In the genomic region with DNA sequence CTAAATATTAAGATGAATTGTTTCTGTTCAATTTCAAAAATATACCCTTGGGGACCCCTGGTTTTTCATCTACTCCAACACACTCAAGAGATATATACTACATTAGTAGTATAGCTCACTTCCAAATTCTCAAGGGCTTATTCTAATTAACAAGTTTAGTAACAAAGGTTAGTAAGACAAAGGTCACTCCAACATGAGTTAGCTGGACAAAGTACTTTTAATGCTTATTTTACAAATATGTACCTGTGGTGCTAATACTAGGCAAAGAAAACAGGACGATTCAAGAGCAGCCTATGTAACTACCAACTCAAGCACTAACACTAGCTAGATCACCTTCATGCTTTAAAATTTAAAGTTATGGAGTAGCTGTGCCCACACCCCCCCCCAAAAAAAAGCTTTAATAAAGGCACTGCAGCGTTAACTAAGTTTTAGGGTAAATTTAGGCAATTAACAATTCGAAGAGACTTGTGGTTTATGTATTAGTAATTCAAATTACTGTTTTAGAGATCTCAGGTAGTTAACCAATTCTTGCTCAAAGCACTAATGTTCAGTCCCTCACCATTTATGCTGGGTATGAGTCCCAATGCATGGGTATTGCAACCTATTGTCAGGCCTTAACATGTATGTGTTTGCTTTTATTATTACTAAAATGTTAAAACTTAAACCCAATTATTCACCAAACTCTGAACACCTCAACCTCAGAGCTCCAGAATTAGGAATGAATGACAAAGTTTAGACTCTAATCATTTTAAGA, we compare ENCODE assay signal across 17 cellular contexts. TPM values are rescaled to one million over a fixed set of nuclear protein-coding genes. Genes with fewer than 3 reads are reported as not detected.
DNase-seq lines count a peak whose midpoint lies in the region; ATAC-seq and TF ChIP-seq lines count a peak whose summit lies in the region.
"Had no signal": no experiment of that assay in that cellular context is flagged by ENCODE, and none has a peak within 500 bp of the region (broad histone marks: within the 10 kb centered on the region; RNA-seq: fewer than 3 reads in every experiment).

No MANE protein-coding gene starts in this region.

- no peak for ATAC-seq in CD4-positive, CD25-positive, alpha-beta regulatory T cell (ENCODE audit: low read depth in 2 of 2)
- no peak for ATAC-seq in activated CD8-positive, alpha-beta T cell treated with anti-CD3 and anti-CD28 coated beads, Interleukin-2, amount 10 ng/mL, durations not matched to agents 7 days and 5 days
- ATAC-seq in GM18868 (IDR thresholded peaks at IDR 0.05; ENCODE audit: unreplicated experiment) = no peak
- no peak for ATAC-seq in GM18861 (IDR thresholded peaks at IDR 0.05; ENCODE audit: unreplicated experiment)

- H3K9me3 Mint-ChIP-seq in CD4-positive, CD25-positive, alpha-beta regulatory T cell = no peaks in the 10 kb centered on the region
- H3K9me3 Mint-ChIP-seq in CD8-positive, alpha-beta memory T cell = no peaks in the 10 kb centered on the region
- no peaks in the 10 kb centered on the region for H3K9me3 Mint-ChIP-seq in activated CD8-positive, alpha-beta T cell treated with anti-CD3 and anti-CD28 coated beads, Interleukin-2, amount 10 ng/mL, durations not matched to agents 7 days and 5 days (ENCODE audit: insufficient read depth)

- peaks cover 48% of the 10 kb centered on the region for H3K36me3 Mint-ChIP-seq in CD4-positive, CD25-positive, alpha-beta regulatory T cell
- H3K36me3 Mint-ChIP-seq in CD8-positive, alpha-beta memory T cell = peaks cover 4 to 96% (median 20%) of the 10 kb centered on the region in 3 donors
- peaks cover 81% of the 10 kb centered on the region for H3K36me3 Mint-ChIP-seq in activated CD8-positive, alpha-beta T cell treated with anti-CD3 and anti-CD28 coated beads, Interleukin-2, amount 10 ng/mL, durations not matched to agents 7 days and 5 days (ENCODE audit: low read depth)

- no peaks in the 10 kb centered on the region for H3K27me3 ChIP-seq in CD4-positive, CD25-positive, alpha-beta regulatory T cell (ENCODE audit: control insufficient read depth, insufficient read depth, low read length)
- H3K27me3 ChIP-seq in CD8-positive, alpha-beta memory T cell (ENCODE audit: insufficient read depth, low read length, poor library complexity, severe bottlenecking) = no peaks in the 10 kb centered on the region
- H3K27me3 ChIP-seq in liver (ENCODE audit: control insufficient read depth in 4 of 4, insufficient read depth in 4 of 4, low read length in 3 of 4) = no peaks in the 10 kb centered on the region
- no peaks in the 10 kb centered on the region for H3K27me3 ChIP-seq in dorsolateral prefrontal cortex
- H3K27me3 ChIP-seq: BLaER1, upper lobe of left lung had no signal

- 59% methylated on average over 3 of the region's 3 CpGs for WGBS in liver

- H3K27ac Mint-ChIP-seq in CD4-positive, CD25-positive, alpha-beta regulatory T cell = peak overlapping the region; percentile 15 to 51 (median 45)
- H3K27ac Mint-ChIP-seq in CD8-positive, alpha-beta memory T cell = peak overlapping the region in 6 of 8 donors; percentile 51 to 90 (median 59)
- peak overlapping the region; percentile 63 for H3K27ac Mint-ChIP-seq in activated CD8-positive, alpha-beta T cell treated with anti-CD3 and anti-CD28 coated beads, Interleukin-2, amount 10 ng/mL, durations not matched to agents 7 days and 5 days

- H3K4me1 ChIP-seq in CD4-positive, CD25-positive, alpha-beta regulatory T cell (ENCODE audit: control insufficient read depth, insufficient read depth, low read length, poor library complexity, severe bottlenecking) = peaks cover 32% of the 10 kb centered on the region
- peaks cover 38% of the 10 kb centered on the region for H3K4me1 ChIP-seq in CD8-positive, alpha-beta memory T cell (ENCODE audit: insufficient read depth, low read length)
- H3K4me1 ChIP-seq in liver (ENCODE audit: control insufficient read depth in 4 of 4, insufficient read depth in 4 of 4, low read length in 3 of 4) = peaks cover 6 to 35% (median 14%) of the 10 kb centered on the region in 4 donors

- no peak for DNase-seq in CD4-positive, CD25-positive, alpha-beta regulatory T cell
- no peak for DNase-seq in CD8-positive, alpha-beta memory T cell
- no peak for DNase-seq in activated CD8-positive, alpha-beta T cell treated with anti-CD3 and anti-CD28 coated beads, Interleukin-2, amount 10 ng/mL, durations not matched to agents 7 days and 5 days
- DNase-seq in SKM-1 treated with dmso at 0.1 percent for 144 hours (lab: John Stamatoyannopoulos, UW; ENCODE audit: unreplicated experiment) (no peak), dorsolateral prefrontal cortex (no peak)
- DNase-seq: activated CD4-positive, CD25-positive, alpha-beta regulatory T cell treated with anti-CD3 and anti-CD28 coated beads, Interleukin-2, amount 50 U/mL, for 72 hours; DND-41; Kasumi-1; NCI-H1436 treated with DMSO at 0.1 percent for 48 hours; NK-92 treated with Interleukin-12 subunit alpha and Interleukin-12 subunit beta, amount 100 ng/mL, for 24 hours; stimulated activated naive CD4-positive, alpha-beta T cell; upper lobe of left lung had no signal

- H3K27ac ChIP-seq in CD4-positive, CD25-positive, alpha-beta regulatory T cell (ENCODE audit: insufficient read depth, low read length, poor library complexity, severe bottlenecking) = peak overlapping the region; percentile 3
- no peak overlapping the region for H3K27ac ChIP-seq in CD8-positive, alpha-beta memory T cell (ENCODE audit: low read depth, low read length)
- H3K27ac ChIP-seq in liver (ENCODE audit: low read depth in 1 of 2, low read length in 2 of 2) (peak overlapping the region in 1 of 2 donors; percentile 2), dorsolateral prefrontal cortex (no peak overlapping the region)
- H3K27ac ChIP-seq: BLaER1, RWPE1, upper lobe of left lung had no signal

- peak overlapping the region in 1 of 4 donors; percentile 38 for H3K4me3 Mint-ChIP-seq in CD4-positive, CD25-positive, alpha-beta regulatory T cell
- H3K4me3 Mint-ChIP-seq in CD8-positive, alpha-beta memory T cell = no peak overlapping the region
- H3K4me3 Mint-ChIP-seq in activated CD8-positive, alpha-beta T cell treated with anti-CD3 and anti-CD28 coated beads, Interleukin-2, amount 10 ng/mL, durations not matched to agents 7 days and 5 days = no peak overlapping the region

- intact Hi-C loops in dorsolateral prefrontal cortex (cut with DNase I) = no loop called here

- CTCF ChIA-PET in CD8-positive, alpha-beta memory T cell (lab: Charles Lee) = interaction anchor here (0.7 to 2.8 kb wide), 6 partner anchors 9 to 191 kb away, joined by 3 to 7 read pairs (median 4); a partner anchor contains a TSS
- CTCF ChIA-PET in activated CD8-positive, alpha-beta T cell treated with anti-CD3 and anti-CD28 coated beads, Interleukin-2, amount 10 ng/mL, durations not matched to agents 7 days and 5 days (lab: Charles Lee) = interaction anchor here (0.8 to 2.0 kb wide), 5 partner anchors 9 to 192 kb away, joined by 4 to 7 read pairs (median 6); no protein-coding TSS in a partner anchor

- POLR2A ChIA-PET in CD8-positive, alpha-beta memory T cell (lab: Charles Lee) = interaction anchor here (0.6 to 5.2 kb wide), 5 partner anchors 9 to 16 kb away, joined by 3 to 35 read pairs (median 3); a partner anchor contains a TSS
- POLR2A ChIA-PET in activated CD8-positive, alpha-beta T cell treated with anti-CD3 and anti-CD28 coated beads, Interleukin-2, amount 10 ng/mL, durations not matched to agents 7 days and 5 days (lab: Charles Lee) = interaction anchor here (1.8 to 11.3 kb wide), 3 partner anchors 9 to 13 kb away, joined by 5 to 163 read pairs (median 13); a partner anchor contains a TSS

- no peak for TF ChIP-seq RAD21 in liver (IDR thresholded peaks at IDR 0.05)

- H3K36me3 ChIP-seq in CD4-positive, CD25-positive, alpha-beta regulatory T cell (ENCODE audit: control insufficient read depth, insufficient read depth, low read length) = peaks cover 78% of the 10 kb centered on the region
- H3K36me3 ChIP-seq in CD8-positive, alpha-beta memory T cell (ENCODE audit: insufficient read depth, low read length) = peaks cover 37% of the 10 kb centered on the region
- H3K36me3 ChIP-seq in liver (ENCODE audit: control insufficient read depth in 4 of 4, insufficient read depth in 3 of 4, low read depth in 1 of 4, low read length in 3 of 4) = peaks cover 4 to 54% (median 40%) of the 10 kb centered on the region in 4 donors

- H3K4me1 Mint-ChIP-seq in CD4-positive, CD25-positive, alpha-beta regulatory T cell = peaks cover 50 to 83% (median 72%) of the 10 kb centered on the region in 4 donors
- peaks cover 59 to 91% (median 81%) of the 10 kb centered on the region in 3 donors for H3K4me1 Mint-ChIP-seq in CD8-positive, alpha-beta memory T cell
- peaks cover 68% of the 10 kb centered on the region for H3K4me1 Mint-ChIP-seq in activated CD8-positive, alpha-beta T cell treated with anti-CD3 and anti-CD28 coated beads, Interleukin-2, amount 10 ng/mL, durations not matched to agents 7 days and 5 days (ENCODE audit: low read depth)

- no peak overlapping the region for H3K4me3 ChIP-seq in CD4-positive, CD25-positive, alpha-beta regulatory T cell (ENCODE audit: low read depth, low read length)
- no peak overlapping the region for H3K4me3 ChIP-seq in CD8-positive, alpha-beta memory T cell (ENCODE audit: low read length)
- H3K4me3 ChIP-seq in liver (ENCODE audit: low read depth in 1 of 3, low read length in 3 of 3) = no peak overlapping the region
- no peak overlapping the region for H3K4me3 ChIP-seq in dorsolateral prefrontal cortex
- H3K4me3 ChIP-seq: BLaER1, upper lobe of left lung had no signal

- no peaks in the 10 kb centered on the region for H3K27me3 Mint-ChIP-seq in CD4-positive, CD25-positive, alpha-beta regulatory T cell
- H3K27me3 Mint-ChIP-seq in CD8-positive, alpha-beta memory T cell = no peaks in the 10 kb centered on the region
- H3K27me3 Mint-ChIP-seq in activated CD8-positive, alpha-beta T cell treated with anti-CD3 and anti-CD28 coated beads, Interleukin-2, amount 10 ng/mL, durations not matched to agents 7 days and 5 days (ENCODE audit: low read depth) = no peaks in the 10 kb centered on the region

- no peak for TF ChIP-seq CTCF in liver (IDR thresholded peaks at IDR 0.05; ENCODE audit: low read depth, low read length, missing input control)
- TF ChIP-seq CTCF in dorsolateral prefrontal cortex (IDR thresholded peaks at IDR 0.05 in 54 of 56, conservative IDR thresholded peaks at IDR 0.05 in 2 of 56; ENCODE audit: low read depth in 1 of 56, partially characterized antibody in 56 of 56) = no peak

- H3K9ac ChIP-seq in liver (ENCODE audit: low read depth in 1 of 2, low read length in 2 of 2) = no peak overlapping the region
- H3K9ac ChIP-seq: BLaER1 had no signal

- no peaks in the 10 kb centered on the region for H3K9me3 ChIP-seq in CD4-positive, CD25-positive, alpha-beta regulatory T cell (ENCODE audit: control insufficient read depth in 2 of 2, low read length in 2 of 2)
- no peaks in the 10 kb centered on the region for H3K9me3 ChIP-seq in CD8-positive, alpha-beta memory T cell (ENCODE audit: low read length)
- no peaks in the 10 kb centered on the region for H3K9me3 ChIP-seq in liver (ENCODE audit: control insufficient read depth in 4 of 4, low read length in 3 of 4)
- H3K9me3 ChIP-seq: BLaER1, upper lobe of left lung had no signal

RNA-seq across cellular contexts. Expression of a gene that starts 14.1 kb away (rescaled TPM):
- total RNA-seq in CD4-positive, CD25-positive, alpha-beta regulatory T cell = 523 TPM
- 100 to 1,000 TPM; 169 to 234 (median 216) TPM for polyA plus RNA-seq in CD4-positive, CD25-positive, alpha-beta regulatory T cell
- total RNA-seq in CD8-positive, alpha-beta memory T cell = 100 to 1,000 TPM; 598 to 630 TPM
- 382 TPM for polyA plus RNA-seq in CD8-positive, alpha-beta memory T cell
- 100 to 1,000 TPM; 432 to 435 TPM for total RNA-seq in activated CD8-positive, alpha-beta T cell treated with anti-CD3 and anti-CD28 coated beads, Interleukin-2, amount 10 ng/mL, durations not matched to agents 7 days and 5 days
- total RNA-seq in liver = 100 to 1,000 TPM; 209 to 233 TPM
- 10 to 100 TPM; 45.3 to 62.5 TPM for polyA plus RNA-seq in liver
- 100 to 1,000 TPM; 196 to 344 (median 257) TPM for total RNA-seq in dorsolateral prefrontal cortex

RNA-seq across cellular contexts. Expression of a gene that starts 14.8 kb away (rescaled TPM):
- total RNA-seq in CD4-positive, CD25-positive, alpha-beta regulatory T cell = 25.8 TPM
- 10 to 100 TPM; 32.0 to 42.2 (median 37.2) TPM for polyA plus RNA-seq in CD4-positive, CD25-positive, alpha-beta regulatory T cell
- total RNA-seq in CD8-positive, alpha-beta memory T cell = 10 to 100 TPM; 35.7 to 36.2 TPM
- 47.0 TPM for polyA plus RNA-seq in CD8-positive, alpha-beta memory T cell
- 10 to 100 TPM; 31.3 to 33.6 TPM for total RNA-seq in activated CD8-positive, alpha-beta T cell treated with anti-CD3 and anti-CD28 coated beads, Interleukin-2, amount 10 ng/mL, durations not matched to agents 7 days and 5 days
- total RNA-seq in liver (10 to 100 TPM; 16.7 to 17.1 TPM), dorsolateral prefrontal cortex (10 to 100 TPM; 23.7 to 50.5 (median 37.6) TPM)
- polyA plus RNA-seq in liver = 10 to 100 TPM; 20.9 to 45.7 TPM
